23 cellular contexts compared by ENCODE assay signal in genomic region chr6:168570211-168570610, GRCh38.
"Had no signal": no experiment of that assay in that cellular context is flagged by ENCODE, and none has a peak within 500 bp of the region (broad histone marks: within the 10 kb centered on the region; RNA-seq: fewer than 3 reads in every experiment).

No MANE protein-coding gene starts in this region.

- DNase-seq: dermis blood vessel endothelial cell; dorsolateral prefrontal cortex; effector CD4-positive, alpha-beta T cell; effector memory CD4-positive, alpha-beta T cell; foreskin keratinocyte; heart left ventricle; hypothalamus; immature natural killer cell; islet precursor cell; kidney; kidney glomerular epithelial cell; left colon; left ventricle myocardium inferior; lower lobe of right lung; mammary epithelial cell; mesendoderm; midbrain had no signal

- H3K4me1 Mint-ChIP-seq: immature natural killer cell, memory B cell had no signal

- H2AFZ ChIP-seq: hepatocyte had no signal

- H3K27ac ChIP-seq: coronary artery, dorsolateral prefrontal cortex, esophagus muscularis mucosa, foreskin keratinocyte, gastroesophageal sphincter, heart left ventricle, hepatocyte, left ventricle myocardium inferior, lower lobe of right lung had no signal

- H3K9me3 ChIP-seq: esophagus muscularis mucosa, gastroesophageal sphincter, heart left ventricle, left ventricle myocardium inferior, lower lobe of right lung had no signal

- H3K4me2 ChIP-seq: hepatocyte had no signal

- H3K27me3 ChIP-seq: esophagus muscularis mucosa, foreskin keratinocyte, gastroesophageal sphincter, heart left ventricle, hepatocyte had no signal

- H3K79me2 ChIP-seq: hepatocyte had no signal

- H3K4me3 Mint-ChIP-seq: immature natural killer cell, memory B cell had no signal

- H3K4me1 ChIP-seq: foreskin keratinocyte had no signal

- ATAC-seq: foreskin keratinocyte, gastroesophageal sphincter, heart left ventricle, left colon, left lobe of liver, lower lobe of right lung had no signal

- H3K9me3 Mint-ChIP-seq: immature natural killer cell had no signal

- H3K27me3 Mint-ChIP-seq: memory B cell had no signal

- H3K36me3 ChIP-seq: esophagus muscularis mucosa, gastroesophageal sphincter, heart left ventricle, left ventricle myocardium inferior, lower lobe of right lung had no signal

- H3K36me3 Mint-ChIP-seq: immature natural killer cell, memory B cell had no signal

- H3K4me3 ChIP-seq: coronary artery, dorsolateral prefrontal cortex, esophagus muscularis mucosa, gastroesophageal sphincter, heart left ventricle, hepatocyte, left ventricle myocardium inferior, lower lobe of right lung had no signal

- H3K27ac Mint-ChIP-seq: immature natural killer cell, memory B cell had no signal
